Comparison of ENCODE assay signal across 31 cellular contexts in the genomic region with DNA sequence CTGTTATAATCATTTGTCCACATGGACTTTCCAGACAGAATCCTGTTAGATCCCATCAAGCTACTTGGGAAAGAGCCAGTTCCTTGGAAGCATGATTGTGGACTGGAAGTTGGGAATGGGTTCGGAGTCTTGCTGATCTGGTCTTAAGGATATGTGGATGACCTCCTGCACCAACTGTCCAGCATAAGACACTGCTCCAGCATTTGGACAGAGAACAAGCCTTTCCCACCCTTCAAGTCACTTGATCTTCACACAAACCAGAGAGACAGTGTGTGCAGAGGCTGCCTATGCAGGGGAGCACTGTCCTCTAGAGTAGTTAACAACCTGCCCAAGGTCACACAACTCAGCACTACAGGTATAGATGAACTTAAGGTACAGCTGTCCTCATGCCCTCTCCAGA. TPM values are rescaled to one million over a fixed set of nuclear protein-coding genes. Genes with fewer than 3 reads are reported as not detected.
"Had no signal": no experiment of that assay in that cellular context is flagged by ENCODE, and none has a peak within 500 bp of the region (broad histone marks: within the 10 kb centered on the region; RNA-seq: fewer than 3 reads in every experiment).

No MANE protein-coding gene starts in this region.

- ATAC-seq: activated CD8-positive, alpha-beta T cell treated with anti-CD3 and anti-CD28 coated beads for 36 hours; activated T-cell treated with anti-CD3 and anti-CD28 coated beads, Interleukin-2, amount 50 U/mL, for 4 hours; activated T-helper 17 cell treated with anti-CD3 and anti-CD28 coated beads, Interleukin-2, amount 50 U/mL, for 72 hours; effector memory CD8-positive, alpha-beta T cell; foreskin keratinocyte; gastrocnemius medialis; heart left ventricle had no signal

- FAIRE-seq: astrocyte, colon had no signal

- H3K9me3 ChIP-seq: esophagus muscularis mucosa, gastrocnemius medialis, heart left ventricle had no signal

- H3K4me3 ChIP-seq: esophagus muscularis mucosa, gastrocnemius medialis, heart left ventricle had no signal

- H3K4me3 Mint-ChIP-seq: activated CD4-positive, alpha-beta T cell treated with anti-CD3 and anti-CD28 coated beads, Interleukin-2, amount 10 ng/mL, durations not matched to agents 7 days and 5 days; activated CD8-positive, alpha-beta T cell treated with anti-CD3 and anti-CD28 coated beads for 36 hours; activated naive CD8-positive, alpha-beta T cell treated with anti-CD3 and anti-CD28 coated beads, Interleukin-2, amount 10 ng/mL, durations not matched to agents 7 days and 5 days; activated T-cell treated with anti-CD3 and anti-CD28 coated beads, Interleukin-2, amount 50 U/mL, for 4 hours; activated T-helper 17 cell treated with anti-CD3 and anti-CD28 coated beads, Interleukin-2, amount 50 U/mL, for 72 hours; effector memory CD8-positive, alpha-beta T cell had no signal

- H3K9me3 Mint-ChIP-seq: activated CD4-positive, alpha-beta T cell treated with anti-CD3 and anti-CD28 coated beads, Interleukin-2, amount 10 ng/mL, durations not matched to agents 7 days and 5 days; activated CD8-positive, alpha-beta T cell treated with anti-CD3 and anti-CD28 coated beads for 36 hours; activated naive CD8-positive, alpha-beta T cell treated with anti-CD3 and anti-CD28 coated beads, Interleukin-2, amount 10 ng/mL, durations not matched to agents 7 days and 5 days; activated T-cell treated with anti-CD3 and anti-CD28 coated beads, Interleukin-2, amount 50 U/mL, for 4 hours; activated T-helper 17 cell treated with anti-CD3 and anti-CD28 coated beads, Interleukin-2, amount 50 U/mL, for 72 hours; effector memory CD8-positive, alpha-beta T cell had no signal

- H3K27ac ChIP-seq: brain microvascular endothelial cell, esophagus muscularis mucosa, foreskin keratinocyte, gastrocnemius medialis, heart left ventricle had no signal

- H3K27ac Mint-ChIP-seq: activated CD4-positive, alpha-beta T cell treated with anti-CD3 and anti-CD28 coated beads, Interleukin-2, amount 10 ng/mL, durations not matched to agents 7 days and 5 days; activated CD8-positive, alpha-beta T cell treated with anti-CD3 and anti-CD28 coated beads for 36 hours; activated naive CD8-positive, alpha-beta T cell treated with anti-CD3 and anti-CD28 coated beads, Interleukin-2, amount 10 ng/mL, durations not matched to agents 7 days and 5 days; activated T-helper 17 cell treated with anti-CD3 and anti-CD28 coated beads, Interleukin-2, amount 50 U/mL, for 72 hours had no signal

- H3K4me1 ChIP-seq: foreskin keratinocyte had no signal

- H3K36me3 Mint-ChIP-seq: activated naive CD8-positive, alpha-beta T cell treated with anti-CD3 and anti-CD28 coated beads, Interleukin-2, amount 10 ng/mL, durations not matched to agents 7 days and 5 days had no signal

- DNase-seq: activated CD4-positive, alpha-beta T cell treated with anti-CD3 and anti-CD28 coated beads for 1 hour; activated CD4-positive, alpha-beta T cell treated with anti-CD3 and anti-CD28 coated beads for 4 hours; activated CD4-positive, alpha-beta T cell treated with anti-CD3 and anti-CD28 coated beads, Interleukin-2, amount 10 ng/mL, durations not matched to agents 7 days and 5 days; activated CD4-positive, alpha-beta T cell treated with anti-CD3 and anti-CD28 coated beads, Interleukin-2, amount 50 U/mL, for 48 hours; activated CD8-positive, alpha-beta memory T cell treated with anti-CD3 and anti-CD28 coated beads for 24 hours; activated CD8-positive, alpha-beta T cell treated with anti-CD3 and anti-CD28 coated beads for 36 hours; activated effector memory CD4-positive, alpha-beta T cell treated with Interleukin-2 at 50 U/mL for 16 hours; activated gamma-delta T cell treated with Interleukin-2 at 50 U/mL for 16 hours; activated naive CD4-positive, alpha-beta T cell treated with anti-CD3 and anti-CD28 coated beads, Interleukin-2, amount 50 U/mL, for 16 hours; activated naive CD4-positive, alpha-beta T cell treated with Interleukin-2 at 50 U/mL for 16 hours; activated naive CD8-positive, alpha-beta T cell treated with anti-CD3 and anti-CD28 coated beads, Interleukin-2, amount 10 ng/mL, durations not matched to agents 7 days and 5 days; activated T-cell treated with anti-CD3 and anti-CD28 coated beads, Interleukin-2, amount 50 U/mL, for 4 hours; anterior cingulate cortex; brain microvascular endothelial cell; caudate nucleus; cortex of kidney; dermis blood vessel endothelial cell; effector CD4-positive, alpha-beta T cell; effector memory CD8-positive, alpha-beta T cell; erythroblast; foreskin keratinocyte; gastrocnemius medialis; glutamatergic neuron; heart left ventricle; hypothalamus; T-helper 2 cell had no signal

- H3K36me3 ChIP-seq: brain microvascular endothelial cell, esophagus muscularis mucosa, gastrocnemius medialis, heart left ventricle had no signal

RNA-seq across cellular contexts. Expression of a gene that starts 5.8 kb away (rescaled TPM):
- total RNA-seq: activated CD4-positive, alpha-beta T cell treated with anti-CD3 and anti-CD28 coated beads, Interleukin-2, amount 10 ng/mL, durations not matched to agents 7 days and 5 days; activated CD8-positive, alpha-beta T cell treated with anti-CD3 and anti-CD28 coated beads for 36 hours; activated naive CD8-positive, alpha-beta T cell treated with anti-CD3 and anti-CD28 coated beads, Interleukin-2, amount 10 ng/mL, durations not matched to agents 7 days and 5 days; activated T-cell treated with anti-CD3 and anti-CD28 coated beads, Interleukin-2, amount 50 U/mL, for 4 hours; activated T-helper 17 cell treated with anti-CD3 and anti-CD28 coated beads, Interleukin-2, amount 50 U/mL, for 72 hours; astrocyte; chondrocyte; dermis blood vessel endothelial cell; esophagus muscularis mucosa; foreskin keratinocyte; gastrocnemius medialis; heart left ventricle had no signal
- polyA plus RNA-seq: foreskin keratinocyte, heart left ventricle had no signal

RNA-seq across cellular contexts. Expression of a gene that starts 7.4 kb away (rescaled TPM):
- total RNA-seq: activated CD4-positive, alpha-beta T cell treated with anti-CD3 and anti-CD28 coated beads, Interleukin-2, amount 10 ng/mL, durations not matched to agents 7 days and 5 days; activated CD8-positive, alpha-beta T cell treated with anti-CD3 and anti-CD28 coated beads for 36 hours; activated naive CD8-positive, alpha-beta T cell treated with anti-CD3 and anti-CD28 coated beads, Interleukin-2, amount 10 ng/mL, durations not matched to agents 7 days and 5 days; activated T-cell treated with anti-CD3 and anti-CD28 coated beads, Interleukin-2, amount 50 U/mL, for 4 hours; astrocyte; chondrocyte; dermis blood vessel endothelial cell; foreskin keratinocyte had no signal

RNA-seq across cellular contexts. Expression of a gene that starts 11.9 kb away (rescaled TPM):
- total RNA-seq: astrocyte had no signal

RNA-seq across cellular contexts. Expression of a gene that starts 13.4 kb away (rescaled TPM):
- total RNA-seq: activated CD4-positive, alpha-beta T cell treated with anti-CD3 and anti-CD28 coated beads, Interleukin-2, amount 10 ng/mL, durations not matched to agents 7 days and 5 days; activated CD8-positive, alpha-beta T cell treated with anti-CD3 and anti-CD28 coated beads for 36 hours; activated naive CD8-positive, alpha-beta T cell treated with anti-CD3 and anti-CD28 coated beads, Interleukin-2, amount 10 ng/mL, durations not matched to agents 7 days and 5 days; activated T-helper 17 cell treated with anti-CD3 and anti-CD28 coated beads, Interleukin-2, amount 50 U/mL, for 72 hours; astrocyte; foreskin keratinocyte had no signal
